In genomic region chr17:62165378-62165722, GRCh38 we compare ENCODE assay signal across 18 cellular contexts.
DNase-seq lines count a peak whose midpoint lies in the region; ATAC-seq, FAIRE-seq and TF ChIP-seq lines count a peak whose summit lies in the region.
"Had no signal": no experiment of that assay in that cellular context is flagged by ENCODE, and none has a peak within 500 bp of the region (broad histone marks: within the 10 kb centered on the region; RNA-seq: fewer than 3 reads in every experiment).

No MANE protein-coding gene starts in this region.

- TF ChIP-seq EP300 in HepG2 (IDR thresholded peaks at IDR 0.05; ENCODE audit: low read depth in 2 of 2, low read length in 2 of 2): peak in 1 of 2 experiments; percentile 29; a peak in 1 of 4 replicates
- peak; percentile 44 for TF ChIP-seq EP300 in HepG2 (CRISPR knock-in tag; IDR thresholded peaks at IDR 0.05; ENCODE audit: borderline replicate concordance)

- TF ChIP-seq POLR2A in HepG2 (IDR thresholded peaks at IDR 0.05; ENCODE audit: insufficient read depth in 1 of 2, low read depth in 2 of 2, low read length in 2 of 2) (no peak), right lobe of liver (IDR thresholded peaks at IDR 0.05) (no peak)

- H3K27ac ChIP-seq in HepG2 (ENCODE audit: extremely low read length, insufficient read depth, low read length) (no peak overlapping the region), right lobe of liver (no peak overlapping the region), duodenal mucosa (ENCODE audit: low read depth, low read length) (peak overlapping the region; percentile 66)
- no peak overlapping the region for H3K27ac ChIP-seq in naive thymus-derived CD4-positive, alpha-beta T cell (ENCODE audit: low read depth, low read length)
- H3K27ac ChIP-seq: GM23248, pancreas had no signal

- TF ChIP-seq CTCF in HepG2 (CRISPR knock-in tag; IDR thresholded peaks at IDR 0.05): no peak
- TF ChIP-seq CTCF in right lobe of liver (IDR thresholded peaks at IDR 0.05): no peak

- H3K9me3 ChIP-seq in HepG2 (ENCODE audit: low read length): no peaks in the 10 kb centered on the region
- H3K9me3 ChIP-seq in right lobe of liver: no peaks in the 10 kb centered on the region
- H3K9me3 ChIP-seq in duodenal mucosa (ENCODE audit: control insufficient read depth in 1 of 2, low read length in 2 of 2): no peaks in the 10 kb centered on the region
- no peaks in the 10 kb centered on the region for H3K9me3 ChIP-seq in naive thymus-derived CD4-positive, alpha-beta T cell (ENCODE audit: control insufficient read depth in 2 of 3, low read length in 3 of 3)
- H3K9me3 ChIP-seq: pancreas had no signal

- no peaks in the 10 kb centered on the region for H3K79me2 ChIP-seq in HepG2 (ENCODE audit: insufficient read depth, low read length)

- H4K20me1 ChIP-seq in HepG2 (ENCODE audit: insufficient read depth, low read length): no peaks in the 10 kb centered on the region

- H3K9me3 Mint-ChIP-seq in naive thymus-derived CD4-positive, alpha-beta T cell: peaks cover 0 to 2% (median 0%) of the 10 kb centered on the region in 11 donors

- H3K36me3 ChIP-seq in HepG2 (replicated peaks in 1 of 2; ENCODE audit: control insufficient read depth in 1 of 2, insufficient read depth in 2 of 2, low read length in 2 of 2) (no peaks in the 10 kb centered on the region), right lobe of liver (no peaks in the 10 kb centered on the region), duodenal mucosa (ENCODE audit: control insufficient read depth in 1 of 2, insufficient read depth in 2 of 2, low read length in 2 of 2) (no peaks in the 10 kb centered on the region)
- no peaks in the 10 kb centered on the region for H3K36me3 ChIP-seq in naive thymus-derived CD4-positive, alpha-beta T cell (ENCODE audit: control insufficient read depth in 2 of 3, insufficient read depth in 3 of 3, low read length in 3 of 3)
- H3K36me3 ChIP-seq: pancreas had no signal

- H3K4me3 ChIP-seq in HepG2 (replicated peaks in 1 of 3; ENCODE audit: insufficient read depth in 1 of 3, low read depth in 2 of 3, low read length in 3 of 3) (no peak overlapping the region), right lobe of liver (no peak overlapping the region), duodenal mucosa (ENCODE audit: low read depth in 1 of 2, low read length in 2 of 2) (peak overlapping the region in 1 of 2 donors; percentile 16)
- H3K4me3 ChIP-seq in naive thymus-derived CD4-positive, alpha-beta T cell (ENCODE audit: low read length): no peak overlapping the region
- H3K4me3 ChIP-seq: GM23248, pancreas, smooth muscle cell had no signal

- DNase-seq in HepG2 (ENCODE audit: low spot score) (peak; percentile 56), right lobe of liver (no peak), AG20443 (ENCODE audit: low spot score) (no peak), NOMO-1 treated with dmso at 0.1 percent for 144 hours (lab: John Stamatoyannopoulos, UW; ENCODE audit: unreplicated experiment) (no peak), posterior cingulate gyrus (no peak)
- DNase-seq in naive thymus-derived CD4-positive, alpha-beta T cell: no peak
- DNase-seq: cerebellar nuclear complex, DMS 273 treated with DMSO at 0.1 percent for 48 hours, glutamatergic neuron, GM23248, NCI-H187, NCI-H526, pancreas, SW 1271 had no signal

- H3K27me3 ChIP-seq in HepG2 (ENCODE audit: control insufficient read depth in 1 of 2, insufficient read depth in 2 of 2, low read length in 2 of 2): 0 out of 5 replicates have a peak, but pooled peaks cover 0 to 3% of the 10 kb centered on the region in 2 experiments
- no peaks in the 10 kb centered on the region for H3K27me3 ChIP-seq in right lobe of liver
- no peaks in the 10 kb centered on the region for H3K27me3 ChIP-seq in duodenal mucosa (ENCODE audit: control insufficient read depth in 1 of 2, insufficient read depth in 2 of 2, low read length in 2 of 2)
- H3K27me3 ChIP-seq in naive thymus-derived CD4-positive, alpha-beta T cell (ENCODE audit: control insufficient read depth in 2 of 2, insufficient read depth in 2 of 2, low read length in 2 of 2): no peaks in the 10 kb centered on the region
- H3K27me3 ChIP-seq: pancreas had no signal

- H3K4me1 Mint-ChIP-seq in naive thymus-derived CD4-positive, alpha-beta T cell: peaks cover 0 to 10% (median 9%) of the 10 kb centered on the region in 7 donors

- H3K4me1 ChIP-seq in HepG2 (ENCODE audit: insufficient read depth, low read length) (peaks cover 35% of the 10 kb centered on the region), right lobe of liver (no peaks in the 10 kb centered on the region), duodenal mucosa (ENCODE audit: control insufficient read depth in 1 of 2, insufficient read depth in 2 of 2, low read length in 2 of 2) (peaks cover 17 to 26% of the 10 kb centered on the region in 2 donors)
- H3K4me1 ChIP-seq in naive thymus-derived CD4-positive, alpha-beta T cell (ENCODE audit: control insufficient read depth in 2 of 2, insufficient read depth in 2 of 2, low read length in 2 of 2): no peaks in the 10 kb centered on the region
- H3K4me1 ChIP-seq: pancreas had no signal

- CTCF ChIA-PET in HepG2 (lab: Yijun Ruan, JAX; ENCODE audit: low intra/inter-chr PET ratio, low total read pairs): no interaction called here
- CTCF ChIA-PET in naive thymus-derived CD4-positive, alpha-beta T cell (lab: Charles Lee): no interaction called here

- H3K4me3 Mint-ChIP-seq in naive thymus-derived CD4-positive, alpha-beta T cell: peak overlapping the region in 3 of 10 donors; percentile 9 to 34 (median 15)

- no peak overlapping the region for H3K9ac ChIP-seq in HepG2 (ENCODE audit: insufficient read depth, low read depth, low read length)
- H3K9ac ChIP-seq in duodenal mucosa (ENCODE audit: low read depth in 1 of 2, low read length in 2 of 2): no peak overlapping the region
- H3K9ac ChIP-seq: GM23248 had no signal

- ATAC-seq in HepG2: peak; percentile 71
- ATAC-seq in right lobe of liver: no peak
- peak; percentile 75 for ATAC-seq in HG02885 (IDR thresholded peaks at IDR 0.05; ENCODE audit: poor library complexity, unreplicated experiment)
- no peak for ATAC-seq in naive thymus-derived CD4-positive, alpha-beta T cell

- WGBS in HepG2 (ENCODE audit: low lambda C conversion rate): 0% methylated on average over 1 of the region's 1 CpG
- 91% methylated on average over 1 of the region's 1 CpG for WGBS in right lobe of liver (ENCODE audit: insufficient coverage, low coverage, low lambda C conversion rate, missing lambda C conversion rate)

- FAIRE-seq in HepG2 (lab: Jason Lieb, UNC): peak; percentile 63
- FAIRE-seq: islet of Langerhans, pancreas had no signal

- no TSS peak for BruUV-seq in HepG2 (replicated peaks; lab: Mats Ljungman, UMichigan)

- intact Hi-C loops in HepG2 (cut with micrococcal nuclease; ENCODE audit: unreplicated experiment) (no loop called here), right lobe of liver (cut with DNase I) (no loop called here), posterior cingulate gyrus (cut with DNase I) (no loop called here)
- intact Hi-C loops in naive thymus-derived CD4-positive, alpha-beta T cell (cut with micrococcal nuclease): no loop called here

- H3K36me3 Mint-ChIP-seq in naive thymus-derived CD4-positive, alpha-beta T cell: no peaks in the 10 kb centered on the region

- no peak overlapping the region for H2AFZ ChIP-seq in HepG2 (ENCODE audit: low read length)
- H2AFZ ChIP-seq: GM23248 had no signal

- in situ Hi-C loops in HepG2 (cut with HindIII; ENCODE audit: extremely low pct_ligation_motif_present, low pct_unique_long_range_greater_than_20kb): no loop called here

- H3K27me3 Mint-ChIP-seq in naive thymus-derived CD4-positive, alpha-beta T cell: peaks cover 0 to 4% (median 0%) of the 10 kb centered on the region in 5 donors

- TF ChIP-seq RAD21 in HepG2 (CRISPR knock-in tag; IDR thresholded peaks at IDR 0.05): no peak

- peak overlapping the region in 3 of 9 donors; percentile 25 to 46 (median 29) for H3K27ac Mint-ChIP-seq in naive thymus-derived CD4-positive, alpha-beta T cell

- POLR2A ChIA-PET in HepG2 (lab: Yijun Ruan, JAX): no interaction called here
- POLR2A ChIA-PET in naive thymus-derived CD4-positive, alpha-beta T cell (lab: Charles Lee): no interaction called here

- peak overlapping the region; percentile 42 for H3K4me2 ChIP-seq in HepG2 (ENCODE audit: low read depth, low read length)
- H3K4me2 ChIP-seq: smooth muscle cell had no signal

TF ChIP-seq in HepG2, 621 proteins besides CTCF, POLR2A, EP300 and RAD21 (continues in another document):
- TF ChIP-seq ZNF609 (CRISPR knock-in tag; IDR thresholded peaks at IDR 0.05; ENCODE audit: borderline replicate concordance): 0 out of 2 replicates have a peak, but pooled peaks have one; percentile 13
- TF ChIP-seq TBX2 (CRISPR knock-in tag; IDR thresholded peaks at IDR 0.05; ENCODE audit: borderline replicate concordance): peak; percentile 68; the same call in 1 of the 2 replicates

Comparison
In these comparisons a context has a peak if more than half of its experiments do, and no peak if none do; other contexts are left out.
1. ATAC-seq: peak in HepG2 (single experiment) and HG02885 (single experiment); none in right lobe of liver (0 of 4) and naive thymus-derived CD4-positive, alpha-beta T cell (single experiment).